ENCODE assay signal across 9 cellular contexts in the genomic region with DNA sequence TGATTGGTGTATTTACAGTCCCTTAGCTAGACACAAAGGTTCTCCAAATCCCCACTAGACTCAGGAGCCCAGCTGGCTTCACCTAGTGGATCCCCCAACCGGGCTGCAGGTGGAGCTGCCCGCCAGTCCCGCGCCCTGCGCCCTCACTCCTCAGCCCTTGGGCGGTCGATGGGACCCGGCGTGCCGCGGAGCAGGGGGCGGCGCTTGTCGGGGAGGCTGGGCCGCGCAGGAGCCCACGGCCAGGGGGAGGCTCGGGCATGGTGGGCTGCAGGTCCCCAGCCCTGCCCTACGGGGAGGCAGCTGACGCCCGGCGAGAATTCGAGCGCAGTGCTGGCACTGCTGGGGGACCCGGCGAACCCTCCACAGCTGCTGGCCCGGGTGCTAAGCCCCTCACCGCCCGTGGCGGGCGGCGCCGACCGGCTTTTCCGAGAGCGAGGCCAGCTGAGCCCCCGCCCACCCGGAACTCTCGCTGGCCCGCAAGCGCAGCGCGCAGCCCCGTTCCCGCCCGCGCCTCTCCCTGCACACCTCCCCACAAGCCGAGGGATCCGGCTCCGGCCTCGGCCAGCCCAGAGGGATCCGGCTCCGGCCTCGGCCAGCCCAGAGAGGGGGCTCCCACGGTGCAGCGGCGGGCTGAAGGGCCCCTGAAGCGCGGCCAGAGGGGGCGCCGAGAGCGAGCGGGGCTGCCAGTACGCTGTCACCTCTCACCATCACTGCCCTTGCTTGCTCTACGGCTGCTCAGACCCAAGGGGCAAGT. TPM values are rescaled to one million over a fixed set of nuclear protein-coding genes. Genes with fewer than 3 reads are reported as not detected.
A peak's percentile ranks its signal among the peaks of the same experiment; 100 is the strongest.
DNase-seq lines count a peak whose midpoint lies in the region; TF ChIP-seq lines count a peak whose summit lies in the region.
"Had no signal": no experiment of that assay in that cellular context is flagged by ENCODE, and none has a peak within 500 bp of the region (broad histone marks: within the 10 kb centered on the region; RNA-seq: fewer than 3 reads in every experiment).

No MANE protein-coding gene starts in this region.

- TF ChIP-seq POLR2A in testis (IDR thresholded peaks at IDR 0.05): no peak

- no peaks in the 10 kb centered on the region for H3K9me3 Mint-ChIP-seq in activated naive CD4-positive, alpha-beta T cell treated with anti-CD3 and anti-CD28 coated beads, Interleukin-2, amount 50 U/mL, for 24 hours

- peak overlapping the region; percentile 45 for H3K4me3 Mint-ChIP-seq in activated naive CD4-positive, alpha-beta T cell treated with anti-CD3 and anti-CD28 coated beads, Interleukin-2, amount 50 U/mL, for 24 hours

- H3K27ac ChIP-seq in testis: peak overlapping the region; percentile 6 to 54
- H3K27ac ChIP-seq: C4-2B had no signal

- 4 to 15% methylated on average over 41 to 46 of the region's 65 CpGs for WGBS in testis, 2 donors

- H3K27me3 Mint-ChIP-seq in activated naive CD4-positive, alpha-beta T cell treated with anti-CD3 and anti-CD28 coated beads, Interleukin-2, amount 50 U/mL, for 24 hours: peaks cover 40% of the 10 kb centered on the region

- no peaks in the 10 kb centered on the region for H3K36me3 Mint-ChIP-seq in activated naive CD4-positive, alpha-beta T cell treated with anti-CD3 and anti-CD28 coated beads, Interleukin-2, amount 50 U/mL, for 24 hours

- TF ChIP-seq CTCF in kidney epithelial cell (IDR thresholded peaks at IDR 0.05; ENCODE audit: insufficient read depth, low read length, poor library complexity, severe bottlenecking): no peak
- peak in 1 of 3 experiments; percentile 6 for TF ChIP-seq CTCF in testis (IDR thresholded peaks at IDR 0.05)

- no peaks in the 10 kb centered on the region for H3K9me3 ChIP-seq in testis

- in situ Hi-C loops in G401 (cut with HindIII; ENCODE audit: low sequenced_read_pairs): no loop called here

- peak overlapping the region; percentile 40 for H3K4me3 ChIP-seq in kidney epithelial cell (ENCODE audit: low read depth, low read length)
- H3K4me3 ChIP-seq in testis: peak overlapping the region; percentile 56 to 74

- peaks cover 4% of the 10 kb centered on the region for H3K4me1 Mint-ChIP-seq in activated naive CD4-positive, alpha-beta T cell treated with anti-CD3 and anti-CD28 coated beads, Interleukin-2, amount 50 U/mL, for 24 hours

- peaks cover 39% of the 10 kb centered on the region for H3K27me3 ChIP-seq in kidney epithelial cell (ENCODE audit: control insufficient read depth, insufficient read depth, low read length)
- no peaks in the 10 kb centered on the region for H3K27me3 ChIP-seq in testis

- DNase-seq in NCI-H510A treated with DMSO at 0.1 percent for 48 hours (lab: John Stamatoyannopoulos, UW) (peak; percentile 12), NCI-H510A (lab: John Stamatoyannopoulos, UW) (no peak), kidney epithelial cell (ENCODE audit: low read depth) (no peak), testis (peak; percentile 60), HCEC 1CT (no peak), inferior parietal cortex (ENCODE audit: extremely low spot score) (no peak), G401 (ENCODE audit: low spot score) (no peak)

- intact Hi-C loops in testis (cut with DNase I; ENCODE audit: low total_unique reads): no loop called here

- H3K4me1 ChIP-seq in testis: peaks cover 6% of the 10 kb centered on the region

- H3K27ac Mint-ChIP-seq in activated naive CD4-positive, alpha-beta T cell treated with anti-CD3 and anti-CD28 coated beads, Interleukin-2, amount 50 U/mL, for 24 hours: no peak overlapping the region

- H3K36me3 ChIP-seq in kidney epithelial cell (ENCODE audit: control insufficient read depth, insufficient read depth, low read length) (no peaks in the 10 kb centered on the region), testis (ENCODE audit: low read depth, missing control alignments) (no peaks in the 10 kb centered on the region)

RNA-seq across cellular contexts. Expression of a gene that starts 39.4 kb away (rescaled TPM):
- total RNA-seq in kidney epithelial cell (26.0 and 37.2 TPM in 2 replicates), testis (100 to 1,000 TPM; 124 to 202 TPM)
- polyA plus RNA-seq in testis (ENCODE audit: insufficient read depth, low read depth, low replicate concordance): 80.4 TPM
- 8.2 and 9.3 TPM in 2 replicates for total RNA-seq in G401 (2014; rRNA removed; shearing (Covaris generic))

Comparison
In these comparisons a context has a peak if more than half of its experiments do, and no peak if none do; other contexts are left out.
1. DNase-seq: peak in NCI-H510A treated with DMSO at 0.1 percent for 48 hours (single experiment) and testis (single experiment); none in NCI-H510A (single experiment), kidney epithelial cell (single experiment), HCEC 1CT (single experiment), inferior parietal cortex (single experiment) and G401 (single experiment).